ENCODE assay signal across 1 cellular context in genomic region chr1:25819496-25820246, GRCh38.
TF ChIP-seq lines count a peak whose summit lies in the region.

Gene MTFR1L, plus strand, starts transcription at chr1:25819954. Its CDS starts 3,151 bp downstream, at chr1:25823105.

TF ChIP-seq in HepG2, 621 proteins besides CTCF, POLR2A, EP300 and RAD21 (continued from another document and continues in another):
- TF ChIP-seq KLF15 (CRISPR knock-in tag; IDR thresholded peaks at IDR 0.05; ENCODE audit: borderline replicate concordance): peak; percentile 70; the same call in 1 of the 2 replicates
- peak; percentile 53 for TF ChIP-seq FOXO1 (CRISPR knock-in tag; IDR thresholded peaks at IDR 0.05)
- 0 out of 2 replicates have a peak, but pooled peaks have one; percentile 32 for TF ChIP-seq CBFB (CRISPR knock-in tag; IDR thresholded peaks at IDR 0.05)
- TF ChIP-seq, protein P1, sequence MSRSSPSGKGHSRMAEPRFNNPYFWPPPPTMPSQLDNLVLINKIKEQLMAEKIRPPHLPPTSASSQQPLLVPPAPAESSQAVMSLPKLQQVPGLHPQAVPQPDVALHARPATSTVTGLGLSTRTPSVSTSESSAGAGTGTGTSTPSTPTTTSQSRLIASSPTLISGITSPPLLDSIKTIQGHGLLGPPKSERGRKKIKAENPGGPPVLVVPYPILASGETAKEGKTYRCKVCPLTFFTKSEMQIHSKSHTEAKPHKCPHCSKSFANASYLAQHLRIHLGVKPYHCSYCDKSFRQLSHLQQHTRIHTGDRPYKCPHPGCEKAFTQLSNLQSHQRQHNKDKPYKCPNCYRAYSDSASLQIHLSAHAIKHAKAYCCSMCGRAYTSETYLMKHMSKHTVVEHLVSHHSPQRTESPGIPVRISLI (CRISPR knock-in tag; IDR thresholded peaks at IDR 0.05; ENCODE audit: borderline replicate concordance): 0 out of 2 replicates have a peak, but pooled peaks have one; percentile 15
- peak; percentile 46; the same call in 1 of the 2 replicates for TF ChIP-seq HMG20A (CRISPR knock-in tag; IDR thresholded peaks at IDR 0.05; ENCODE audit: borderline replicate concordance)
- TF ChIP-seq YEATS2 (CRISPR knock-in tag; IDR thresholded peaks at IDR 0.05; ENCODE audit: borderline replicate concordance): peak; percentile 87
- no peak for TF ChIP-seq CENPT (CRISPR knock-in tag; IDR thresholded peaks at IDR 0.05; ENCODE audit: low read depth)
- TF ChIP-seq KDM2A (CRISPR knock-in tag; IDR thresholded peaks at IDR 0.05; ENCODE audit: borderline replicate concordance, low read depth): peak; percentile 87
- no peak for TF ChIP-seq IRX3 (CRISPR knock-in tag; IDR thresholded peaks at IDR 0.05; ENCODE audit: borderline replicate concordance, low read depth)
- TF ChIP-seq, protein P2, sequence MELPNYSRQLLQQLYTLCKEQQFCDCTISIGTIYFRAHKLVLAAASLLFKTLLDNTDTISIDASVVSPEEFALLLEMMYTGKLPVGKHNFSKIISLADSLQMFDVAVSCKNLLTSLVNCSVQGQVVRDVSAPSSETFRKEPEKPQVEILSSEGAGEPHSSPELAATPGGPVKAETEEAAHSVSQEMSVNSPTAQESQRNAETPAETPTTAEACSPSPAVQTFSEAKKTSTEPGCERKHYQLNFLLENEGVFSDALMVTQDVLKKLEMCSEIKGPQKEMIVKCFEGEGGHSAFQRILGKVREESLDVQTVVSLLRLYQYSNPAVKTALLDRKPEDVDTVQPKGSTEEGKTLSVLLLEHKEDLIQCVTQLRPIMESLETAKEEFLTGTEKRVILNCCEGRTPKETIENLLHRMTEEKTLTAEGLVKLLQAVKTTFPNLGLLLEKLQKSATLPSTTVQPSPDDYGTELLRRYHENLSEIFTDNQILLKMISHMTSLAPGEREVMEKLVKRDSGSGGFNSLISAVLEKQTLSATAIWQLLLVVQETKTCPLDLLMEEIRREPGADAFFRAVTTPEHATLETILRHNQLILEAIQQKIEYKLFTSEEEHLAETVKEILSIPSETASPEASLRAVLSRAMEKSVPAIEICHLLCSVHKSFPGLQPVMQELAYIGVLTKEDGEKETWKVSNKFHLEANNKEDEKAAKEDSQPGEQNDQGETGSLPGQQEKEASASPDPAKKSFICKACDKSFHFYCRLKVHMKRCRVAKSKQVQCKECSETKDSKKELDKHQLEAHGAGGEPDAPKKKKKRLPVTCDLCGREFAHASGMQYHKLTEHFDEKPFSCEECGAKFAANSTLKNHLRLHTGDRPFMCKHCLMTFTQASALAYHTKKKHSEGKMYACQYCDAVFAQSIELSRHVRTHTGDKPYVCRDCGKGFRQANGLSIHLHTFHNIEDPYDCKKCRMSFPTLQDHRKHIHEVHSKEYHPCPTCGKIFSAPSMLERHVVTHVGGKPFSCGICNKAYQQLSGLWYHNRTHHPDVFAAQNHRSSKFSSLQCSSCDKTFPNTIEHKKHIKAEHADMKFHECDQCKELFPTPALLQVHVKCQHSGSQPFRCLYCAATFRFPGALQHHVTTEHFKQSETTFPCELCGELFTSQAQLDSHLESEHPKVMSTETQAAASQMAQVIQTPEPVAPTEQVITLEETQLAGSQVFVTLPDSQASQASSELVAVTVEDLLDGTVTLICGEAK (IDR thresholded peaks at IDR 0.05): no peak
- TF ChIP-seq, protein P2 (CRISPR knock-in tag; IDR thresholded peaks at IDR 0.05): peak; percentile 65
- TF ChIP-seq, protein P3, sequence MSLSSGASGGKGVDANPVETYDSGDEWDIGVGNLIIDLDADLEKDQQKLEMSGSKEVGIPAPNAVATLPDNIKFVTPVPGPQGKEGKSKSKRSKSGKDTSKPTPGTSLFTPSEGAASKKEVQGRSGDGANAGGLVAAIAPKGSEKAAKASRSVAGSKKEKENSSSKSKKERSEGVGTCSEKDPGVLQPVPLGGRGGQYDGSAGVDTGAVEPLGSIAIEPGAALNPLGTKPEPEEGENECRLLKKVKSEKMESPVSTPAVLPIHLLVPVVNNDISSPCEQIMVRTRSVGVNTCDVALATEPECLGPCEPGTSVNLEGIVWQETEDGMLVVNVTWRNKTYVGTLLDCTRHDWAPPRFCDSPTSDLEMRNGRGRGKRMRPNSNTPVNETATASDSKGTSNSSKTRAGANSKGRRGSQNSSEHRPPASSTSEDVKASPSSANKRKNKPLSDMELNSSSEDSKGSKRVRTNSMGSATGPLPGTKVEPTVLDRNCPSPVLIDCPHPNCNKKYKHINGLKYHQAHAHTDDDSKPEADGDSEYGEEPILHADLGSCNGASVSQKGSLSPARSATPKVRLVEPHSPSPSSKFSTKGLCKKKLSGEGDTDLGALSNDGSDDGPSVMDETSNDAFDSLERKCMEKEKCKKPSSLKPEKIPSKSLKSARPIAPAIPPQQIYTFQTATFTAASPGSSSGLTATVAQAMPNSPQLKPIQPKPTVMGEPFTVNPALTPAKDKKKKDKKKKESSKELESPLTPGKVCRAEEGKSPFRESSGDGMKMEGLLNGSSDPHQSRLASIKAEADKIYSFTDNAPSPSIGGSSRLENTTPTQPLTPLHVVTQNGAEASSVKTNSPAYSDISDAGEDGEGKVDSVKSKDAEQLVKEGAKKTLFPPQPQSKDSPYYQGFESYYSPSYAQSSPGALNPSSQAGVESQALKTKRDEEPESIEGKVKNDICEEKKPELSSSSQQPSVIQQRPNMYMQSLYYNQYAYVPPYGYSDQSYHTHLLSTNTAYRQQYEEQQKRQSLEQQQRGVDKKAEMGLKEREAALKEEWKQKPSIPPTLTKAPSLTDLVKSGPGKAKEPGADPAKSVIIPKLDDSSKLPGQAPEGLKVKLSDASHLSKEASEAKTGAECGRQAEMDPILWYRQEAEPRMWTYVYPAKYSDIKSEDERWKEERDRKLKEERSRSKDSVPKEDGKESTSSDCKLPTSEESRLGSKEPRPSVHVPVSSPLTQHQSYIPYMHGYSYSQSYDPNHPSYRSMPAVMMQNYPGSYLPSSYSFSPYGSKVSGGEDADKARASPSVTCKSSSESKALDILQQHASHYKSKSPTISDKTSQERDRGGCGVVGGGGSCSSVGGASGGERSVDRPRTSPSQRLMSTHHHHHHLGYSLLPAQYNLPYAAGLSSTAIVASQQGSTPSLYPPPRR (CRISPR knock-in tag; IDR thresholded peaks at IDR 0.05; ENCODE audit: borderline replicate concordance): peak; percentile 51; the same call in 1 of the 2 replicates
- peak; percentile 75; the same call in 1 of the 2 replicates for TF ChIP-seq ZNF776 (CRISPR knock-in tag; IDR thresholded peaks at IDR 0.05)
- peak; percentile 37; the same call in 1 of the 2 replicates for TF ChIP-seq MXD1 (CRISPR knock-in tag; IDR thresholded peaks at IDR 0.05)
- peak; percentile 93 for TF ChIP-seq RBFOX2 (IDR thresholded peaks at IDR 0.05; ENCODE audit: low read depth, low read length)
- peak; percentile 41; the same call in 1 of the 2 replicates for TF ChIP-seq E2F5 (CRISPR knock-in tag; conservative IDR thresholded peaks at IDR 0.05)
- TF ChIP-seq MED1 (CRISPR knock-in tag; IDR thresholded peaks at IDR 0.05): peak; percentile 59
- peak; percentile 55; the same call in 1 of the 2 replicates for TF ChIP-seq YEATS4 (CRISPR knock-in tag; IDR thresholded peaks at IDR 0.05; ENCODE audit: borderline replicate concordance)
- TF ChIP-seq ZNF331 (CRISPR knock-in tag; IDR thresholded peaks at IDR 0.05): peak; percentile 76
- peak; percentile 56 for TF ChIP-seq CBX1 (IDR thresholded peaks at IDR 0.05; ENCODE audit: low read depth)
- TF ChIP-seq NRL (CRISPR knock-in tag; IDR thresholded peaks at IDR 0.05; ENCODE audit: borderline replicate concordance): peak; percentile 16; the same call in 1 of the 2 replicates
- TF ChIP-seq ZFP91 (CRISPR knock-in tag; IDR thresholded peaks at IDR 0.05; ENCODE audit: borderline replicate concordance): peak; percentile 84
- TF ChIP-seq, protein P4, sequence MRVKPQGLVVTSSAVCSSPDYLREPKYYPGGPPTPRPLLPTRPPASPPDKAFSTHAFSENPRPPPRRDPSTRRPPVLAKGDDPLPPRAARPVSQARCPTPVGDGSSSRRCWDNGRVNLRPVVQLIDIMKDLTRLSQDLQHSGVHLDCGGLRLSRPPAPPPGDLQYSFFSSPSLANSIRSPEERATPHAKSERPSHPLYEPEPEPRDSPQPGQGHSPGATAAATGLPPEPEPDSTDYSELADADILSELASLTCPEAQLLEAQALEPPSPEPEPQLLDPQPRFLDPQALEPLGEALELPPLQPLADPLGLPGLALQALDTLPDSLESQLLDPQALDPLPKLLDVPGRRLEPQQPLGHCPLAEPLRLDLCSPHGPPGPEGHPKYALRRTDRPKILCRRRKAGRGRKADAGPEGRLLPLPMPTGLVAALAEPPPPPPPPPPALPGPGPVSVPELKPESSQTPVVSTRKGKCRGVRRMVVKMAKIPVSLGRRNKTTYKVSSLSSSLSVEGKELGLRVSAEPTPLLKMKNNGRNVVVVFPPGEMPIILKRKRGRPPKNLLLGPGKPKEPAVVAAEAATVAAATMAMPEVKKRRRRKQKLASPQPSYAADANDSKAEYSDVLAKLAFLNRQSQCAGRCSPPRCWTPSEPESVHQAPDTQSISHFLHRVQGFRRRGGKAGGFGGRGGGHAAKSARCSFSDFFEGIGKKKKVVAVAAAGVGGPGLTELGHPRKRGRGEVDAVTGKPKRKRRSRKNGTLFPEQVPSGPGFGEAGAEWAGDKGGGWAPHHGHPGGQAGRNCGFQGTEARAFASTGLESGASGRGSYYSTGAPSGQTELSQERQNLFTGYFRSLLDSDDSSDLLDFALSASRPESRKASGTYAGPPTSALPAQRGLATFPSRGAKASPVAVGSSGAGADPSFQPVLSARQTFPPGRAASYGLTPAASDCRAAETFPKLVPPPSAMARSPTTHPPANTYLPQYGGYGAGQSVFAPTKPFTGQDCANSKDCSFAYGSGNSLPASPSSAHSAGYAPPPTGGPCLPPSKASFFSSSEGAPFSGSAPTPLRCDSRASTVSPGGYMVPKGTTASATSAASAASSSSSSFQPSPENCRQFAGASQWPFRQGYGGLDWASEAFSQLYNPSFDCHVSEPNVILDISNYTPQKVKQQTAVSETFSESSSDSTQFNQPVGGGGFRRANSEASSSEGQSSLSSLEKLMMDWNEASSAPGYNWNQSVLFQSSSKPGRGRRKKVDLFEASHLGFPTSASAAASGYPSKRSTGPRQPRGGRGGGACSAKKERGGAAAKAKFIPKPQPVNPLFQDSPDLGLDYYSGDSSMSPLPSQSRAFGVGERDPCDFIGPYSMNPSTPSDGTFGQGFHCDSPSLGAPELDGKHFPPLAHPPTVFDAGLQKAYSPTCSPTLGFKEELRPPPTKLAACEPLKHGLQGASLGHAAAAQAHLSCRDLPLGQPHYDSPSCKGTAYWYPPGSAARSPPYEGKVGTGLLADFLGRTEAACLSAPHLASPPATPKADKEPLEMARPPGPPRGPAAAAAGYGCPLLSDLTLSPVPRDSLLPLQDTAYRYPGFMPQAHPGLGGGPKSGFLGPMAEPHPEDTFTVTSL (CRISPR knock-in tag; IDR thresholded peaks at IDR 0.05; ENCODE audit: borderline replicate concordance): peak; percentile 48; the same call in 1 of the 2 replicates
- TF ChIP-seq, protein P5, sequence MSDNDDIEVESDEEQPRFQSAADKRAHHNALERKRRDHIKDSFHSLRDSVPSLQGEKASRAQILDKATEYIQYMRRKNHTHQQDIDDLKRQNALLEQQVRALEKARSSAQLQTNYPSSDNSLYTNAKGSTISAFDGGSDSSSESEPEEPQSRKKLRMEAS (IDR thresholded peaks at IDR 0.05): peak; percentile 38
- peak; percentile 85 for TF ChIP-seq SPEN (CRISPR knock-in tag; IDR thresholded peaks at IDR 0.05; ENCODE audit: low read depth)
- peak; percentile 76; the same call in 1 of the 2 replicates for TF ChIP-seq ZNF543 (CRISPR knock-in tag; IDR thresholded peaks at IDR 0.05)
